9 cellular contexts compared by ENCODE assay signal in the genomic region with DNA sequence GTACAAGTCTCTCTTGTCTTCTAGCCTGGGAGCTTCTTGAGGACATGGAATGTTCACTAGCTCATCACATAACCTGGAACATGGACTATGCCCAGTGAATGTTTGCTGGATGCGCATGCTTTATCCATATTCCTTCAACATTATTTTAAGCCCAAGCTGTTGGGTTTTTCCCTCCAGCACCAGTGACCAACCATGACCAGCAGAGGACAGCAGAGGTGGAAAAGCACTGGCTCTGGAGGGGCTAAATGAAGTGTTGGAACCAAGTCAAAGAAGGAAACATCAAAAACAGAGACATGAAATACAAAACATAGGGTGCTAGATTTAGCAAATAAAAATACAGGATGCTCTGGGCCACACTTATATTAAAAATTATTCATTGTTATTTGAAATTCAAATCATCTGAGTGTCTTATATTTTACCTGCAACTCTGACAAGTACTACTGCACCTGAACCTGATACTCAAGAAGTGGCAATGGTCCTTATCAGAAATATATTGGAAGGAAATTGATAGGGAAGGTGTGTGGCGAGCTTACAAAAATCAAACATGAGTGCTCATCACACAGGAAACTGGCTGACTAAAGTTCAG.
DNase-seq lines count a peak whose midpoint lies in the region; ATAC-seq and TF ChIP-seq lines count a peak whose summit lies in the region.
"Had no signal": no experiment of that assay in that cellular context is flagged by ENCODE, and none has a peak within 500 bp of the region (broad histone marks: within the 10 kb centered on the region; RNA-seq: fewer than 3 reads in every experiment).

No MANE protein-coding gene starts in this region.

- H3K36me3 Mint-ChIP-seq in nephron progenitor cell (ENCODE audit: low read depth): no peaks in the 10 kb centered on the region

- DNase-seq in AG10803 (ENCODE audit: low read depth) (no peak), RPMI8226 (peak; percentile 28), nephron progenitor cell (no peak), globus pallidus (ENCODE audit: low spot score) (no peak)
- peak; percentile 41 for DNase-seq in central memory CD4-positive, alpha-beta T cell

- peaks cover 20% of the 10 kb centered on the region for H3K27me3 Mint-ChIP-seq in nephron progenitor cell (ENCODE audit: low read depth, poor library complexity)

- TF ChIP-seq CTCF in AG10803 (conservative IDR thresholded peaks at IDR 0.05; ENCODE audit: low read length) (peak; percentile 57), GM12874 (IDR thresholded peaks at IDR 0.05; ENCODE audit: insufficient read depth, low read depth, low read length) (peak; percentile 50), nephron progenitor cell (IDR thresholded peaks at IDR 0.05) (peak; percentile 36)

- no peak overlapping the region for H3K4me3 Mint-ChIP-seq in nephron progenitor cell

- peaks cover 5% of the 10 kb centered on the region for H3K4me1 Mint-ChIP-seq in nephron progenitor cell

- ATAC-seq in GM21717 (IDR thresholded peaks at IDR 0.05; ENCODE audit: unreplicated experiment) (no peak), GM18858 (IDR thresholded peaks at IDR 0.05; ENCODE audit: unreplicated experiment) (no peak)

- H3K4me3 ChIP-seq in AG10803 (ENCODE audit: low read length): no peak overlapping the region
- H3K4me3 ChIP-seq: thoracic aorta had no signal

- H3K9me3 Mint-ChIP-seq in nephron progenitor cell: peaks cover 11% of the 10 kb centered on the region

- H3K27ac Mint-ChIP-seq in nephron progenitor cell: no peak overlapping the region

Comparison
In these comparisons a context has a peak if more than half of its experiments do, and no peak if none do; other contexts are left out.
1. DNase-seq: peak in RPMI8226 (single experiment) and central memory CD4-positive, alpha-beta T cell (single experiment); none in AG10803 (single experiment), nephron progenitor cell (single experiment) and globus pallidus (single experiment).
2. Peak in every context shown above with its lines, with median percentiles within 50 percentile points of each other: CTCF ChIP-seq.